ENCODE assay signal across 28 cellular contexts in genomic region chr16:12764813-12765212, GRCh38.
"Had no signal": no experiment of that assay in that cellular context is flagged by ENCODE, and none has a peak within 500 bp of the region (broad histone marks: within the 10 kb centered on the region; RNA-seq: fewer than 3 reads in every experiment).

No MANE protein-coding gene starts in this region.

- H3K4me1 ChIP-seq: esophagus squamous epithelium, gastroesophageal sphincter had no signal

- DNase-seq: activated B cell treated with CpG ODN at 0.5 μM for 24 hours; activated CD4-positive, alpha-beta memory T cell treated with anti-CD3 and anti-CD28 coated beads for 36 hours; activated CD4-positive, alpha-beta T cell treated with anti-CD3 and anti-CD28 coated beads for 36 hours; activated CD4-positive, alpha-beta T cell treated with anti-CD3 and anti-CD28 coated beads, Interleukin-2, amount 10 ng/mL, durations not matched to agents 24 days and 14 days; activated CD8-positive, alpha-beta memory T cell treated with anti-CD3 and anti-CD28 coated beads, Interleukin-2, amount 10 ng/mL, durations not matched to agents 7 days and 5 days; activated CD8-positive, alpha-beta memory T cell treated with anti-CD3 and anti-CD28 coated beads, Interleukin-2, amount 50 U/mL, for 4 hours; activated CD8-positive, alpha-beta T cell treated with anti-CD3 and anti-CD28 coated beads, Interleukin-2, amount 10 ng/mL, durations not matched to agents 7 days and 5 days; activated gamma-delta T cell treated with Interleukin-2 at 50 U/mL for 16 hours; activated naive CD4-positive, alpha-beta T cell treated with anti-CD3 and anti-CD28 coated beads, Interleukin-2, amount 50 U/mL, for 16 hours; activated naive CD4-positive, alpha-beta T cell treated with Interleukin-2 at 50 U/mL for 16 hours; activated T-cell treated with anti-CD3 and anti-CD28 coated beads, Interleukin-2, amount 50 U/mL, for 1 hour; activated T-cell treated with anti-CD3 and anti-CD28 coated beads, Interleukin-2, amount 50 U/mL, for 48 hours; amniotic stem cell; anterior cingulate cortex; brain microvascular endothelial cell; caudate nucleus; cortex of kidney; dermis blood vessel endothelial cell; effector CD4-positive, alpha-beta T cell; esophagus squamous epithelium; foreskin melanocyte; T-helper 1 cell; T-helper 17 cell; T1000; WERI-Rb-1 had no signal

- H3K27me3 ChIP-seq: brain microvascular endothelial cell, esophagus squamous epithelium, gastroesophageal sphincter had no signal

- ATAC-seq: activated CD4-positive, alpha-beta T cell treated with anti-CD3 and anti-CD28 coated beads for 36 hours; activated CD4-positive, CD25-positive, alpha-beta regulatory T cell treated with anti-CD3 and anti-CD28 coated beads, Interleukin-2, amount 50 U/mL, for 24 hours; activated CD8-positive, alpha-beta memory T cell treated with anti-CD3 and anti-CD28 coated beads, Interleukin-2, amount 10 ng/mL, durations not matched to agents 7 days and 5 days; activated CD8-positive, alpha-beta T cell treated with anti-CD3 and anti-CD28 coated beads, Interleukin-2, amount 10 ng/mL, durations not matched to agents 7 days and 5 days; gastroesophageal sphincter; T-helper 17 cell had no signal

- H3K4me3 ChIP-seq: esophagus squamous epithelium, gastroesophageal sphincter had no signal

- H3K27ac ChIP-seq: brain microvascular endothelial cell, epithelial cell of prostate, esophagus squamous epithelium, gastroesophageal sphincter, WERI-Rb-1 had no signal

- H3K36me3 ChIP-seq: brain microvascular endothelial cell, esophagus squamous epithelium, gastroesophageal sphincter, WERI-Rb-1 had no signal

- H3K9me3 ChIP-seq: esophagus squamous epithelium, gastroesophageal sphincter had no signal
